Comparison of ENCODE assay signal across 8 cellular contexts in genomic region chr14:101721951-101722661, GRCh38. TPM values are rescaled to one million over a fixed set of nuclear protein-coding genes. Genes with fewer than 3 reads are reported as not detected.
DNase-seq lines count a peak whose midpoint lies in the region; ATAC-seq, FAIRE-seq and TF ChIP-seq lines count a peak whose summit lies in the region.

No MANE protein-coding gene starts in this region.

- H3K27me3 Mint-ChIP-seq in CD14-positive monocyte (ENCODE audit: low read depth in 3 of 3), result peaks cover 34 to 47% (median 38%) of the 10 kb centered on the region in 3 donors
- no peaks in the 10 kb centered on the region for H3K27me3 Mint-ChIP-seq in Caco-2 (ENCODE audit: insufficient read depth, unreplicated experiment)

- H3K4me1 ChIP-seq in H1 (replicated peaks in 1 of 4; ENCODE audit: control insufficient read depth in 3 of 4, insufficient read depth in 4 of 4, low read length in 3 of 4) (peaks cover 2 to 9% (median 7%) of the 10 kb centered on the region in 4 experiments; a peak in 5 of 7 replicates), parathyroid adenoma (no peaks in the 10 kb centered on the region), trophoblast cell (ENCODE audit: control insufficient read depth in 1 of 2, insufficient read depth in 2 of 2, low read length in 2 of 2) (no peaks in the 10 kb centered on the region), Caco-2 (no peaks in the 10 kb centered on the region)

- H2AK5ac ChIP-seq in H1 (ENCODE audit: low read depth, low read length) (0 out of 2 replicates have a peak overlapping the region, but pooled peaks have one; percentile 13), trophoblast cell (ENCODE audit: low read length) (no peak overlapping the region)

- H2BK12ac ChIP-seq in H1 (ENCODE audit: low read depth, low read length), result peak overlapping the region; percentile 94; the same call in 1 of the 2 replicates
- H2BK12ac ChIP-seq in trophoblast cell (ENCODE audit: low read length), result no peak overlapping the region

- POLR2A ChIA-PET in H1 (lab: Charles Lee; ENCODE audit: partially characterized antibody), result interaction anchor here (0.8 to 1.0 kb wide), 2 partner anchors 12 to 88 kb away, joined by 3 read pairs; no protein-coding TSS in a partner anchor
- POLR2A ChIA-PET in Caco-2 (lab: Charles Lee), result no interaction called here

- no peak overlapping the region for H4K8ac ChIP-seq in H1 (ENCODE audit: extremely low read depth, insufficient read depth, low read length)
- H4K8ac ChIP-seq in trophoblast cell (ENCODE audit: low read depth, low read length), result no peak overlapping the region

- CTCF ChIA-PET in H1 (lab: Charles Lee; ENCODE audit: partially characterized antibody) (interaction anchor here (0.6 to 1.6 kb wide), 2 partner anchors 42 to 49 kb away, joined by 3 to 4 read pairs; no protein-coding TSS in a partner anchor), Caco-2 (lab: Charles Lee) (no interaction called here)

- H3K4me2 ChIP-seq in H1 (ENCODE audit: insufficient read depth in 1 of 2, low read depth in 2 of 2, low read length in 2 of 2), result peak overlapping the region in 1 of 2 experiments; percentile 34; a peak in 1 of 4 replicates
- H3K4me2 ChIP-seq in parathyroid adenoma (ENCODE audit: low read length), result no peak overlapping the region
- no peak overlapping the region for H3K4me2 ChIP-seq in trophoblast cell (ENCODE audit: low read length)

- no peak for TF ChIP-seq POLR2A in H1 (IDR thresholded peaks at IDR 0.05; ENCODE audit: control extremely low read depth in 1 of 2, low read depth in 2 of 2, low read length in 2 of 2)

- H2BK120ac ChIP-seq in H1 (replicated peaks; ENCODE audit: low read depth, low read length) (no peak overlapping the region), trophoblast cell (ENCODE audit: insufficient read depth, low read length, poor library complexity) (no peak overlapping the region)

- H3K4me3 Mint-ChIP-seq in CD14-positive monocyte, result peak overlapping the region; percentile 55 to 84
- H3K4me3 Mint-ChIP-seq in Caco-2 (ENCODE audit: unreplicated experiment), result no peak overlapping the region

- H3K36me3 ChIP-seq in H1 (ENCODE audit: control insufficient read depth in 2 of 4, insufficient read depth in 4 of 4, low read length in 3 of 4) (no peaks in the 10 kb centered on the region), parathyroid adenoma (ENCODE audit: control insufficient read depth, insufficient read depth, low read length) (no peaks in the 10 kb centered on the region), trophoblast cell (ENCODE audit: control insufficient read depth in 1 of 2, insufficient read depth in 2 of 2, low read length in 2 of 2) (no peaks in the 10 kb centered on the region), Caco-2 (ENCODE audit: control insufficient read depth, insufficient read depth, low read length) (no peaks in the 10 kb centered on the region)

- no peak overlapping the region for H3K4me3 ChIP-seq in H1 (ENCODE audit: extremely low read depth in 1 of 4, insufficient read depth in 2 of 4, low read depth in 3 of 4, low read length in 4 of 4)
- no peak overlapping the region for H3K4me3 ChIP-seq in parathyroid adenoma (ENCODE audit: low read depth, low read length)
- no peak overlapping the region for H3K4me3 ChIP-seq in trophoblast cell (ENCODE audit: low read depth, low read length)
- H3K4me3 ChIP-seq in Caco-2 (ENCODE audit: low read depth, low read length), result no peak overlapping the region

- H3K4ac ChIP-seq in H1 (replicated peaks; ENCODE audit: insufficient read length, low read depth, low read length) (peak overlapping the region; percentile 77), trophoblast cell (ENCODE audit: low read depth, low read length) (no peak overlapping the region)

- no peak overlapping the region for H2BK20ac ChIP-seq in H1 (ENCODE audit: low read length)

- no peak for TF ChIP-seq EP300 in H1 (IDR thresholded peaks at IDR 0.05; ENCODE audit: borderline replicate concordance in 1 of 2, low read depth in 2 of 2, low read length in 2 of 2)

- H3K79me1 ChIP-seq in H1 (ENCODE audit: low read depth, low read length), result peaks cover 2% of the 10 kb centered on the region; the same call in 1 of the 2 replicates
- no peaks in the 10 kb centered on the region for H3K79me1 ChIP-seq in trophoblast cell (ENCODE audit: low read length)

- H3K36me3 Mint-ChIP-seq in CD14-positive monocyte, result peaks cover 0 to 1% of the 10 kb centered on the region in 2 donors
- H3K36me3 Mint-ChIP-seq in Caco-2 (ENCODE audit: insufficient read depth, unreplicated experiment), result no peaks in the 10 kb centered on the region

- FAIRE-seq in HTR-8/SVneo (lab: Jason Lieb, UNC) (peak; percentile 79), H1 (lab: Jason Lieb, UNC) (no peak)

- H3K79me2 ChIP-seq in H1 (ENCODE audit: control insufficient read depth in 1 of 2, insufficient read depth in 2 of 2, low read length in 2 of 2) (no peaks in the 10 kb centered on the region), parathyroid adenoma (no peaks in the 10 kb centered on the region), trophoblast cell (ENCODE audit: control insufficient read depth, insufficient read depth, low read length, poor library complexity) (no peaks in the 10 kb centered on the region)

- no peak overlapping the region for H3K27ac ChIP-seq in H1 (ENCODE audit: low read depth, low read length)
- peak overlapping the region; percentile 44 for H3K27ac ChIP-seq in parathyroid adenoma
- H3K27ac ChIP-seq in trophoblast cell (ENCODE audit: low read depth, low read length), result no peak overlapping the region

- peak overlapping the region; percentile 32; the same call in 1 of the 2 replicates for H3K18ac ChIP-seq in H1 (ENCODE audit: extremely low read depth, low read length)
- no peak overlapping the region for H3K18ac ChIP-seq in trophoblast cell (ENCODE audit: low read length)

- TF ChIP-seq CTCF in CD14-positive monocyte (IDR thresholded peaks at IDR 0.05) (no peak), H1 (IDR thresholded peaks at IDR 0.05; ENCODE audit: control extremely low read depth in 1 of 3, insufficient read depth in 1 of 3, low read depth in 1 of 3, low read length in 3 of 3) (no peak), parathyroid adenoma (IDR thresholded peaks at IDR 0.05) (no peak), Caco-2 (IDR thresholded peaks at IDR 0.05; ENCODE audit: insufficient read depth in 1 of 2, low read depth in 1 of 2, low read length in 1 of 2, severe bottlenecking in 1 of 2, unreplicated experiment in 1 of 2) (no peak)

- no peak overlapping the region for H3K56ac ChIP-seq in H1 (replicated peaks; ENCODE audit: insufficient read length, low read depth, low read length)

- H3K23ac ChIP-seq in H1 (ENCODE audit: insufficient read length), result no peak overlapping the region
- H3K23ac ChIP-seq in trophoblast cell (ENCODE audit: low read length), result no peak overlapping the region

- H3K9ac ChIP-seq in H1 (replicated peaks in 1 of 4; ENCODE audit: extremely low read depth in 1 of 4, low read depth in 3 of 4, low read length in 3 of 4) (no peak overlapping the region), parathyroid adenoma (no peak overlapping the region), trophoblast cell (ENCODE audit: low read length) (no peak overlapping the region)

- H3K27ac Mint-ChIP-seq in CD14-positive monocyte (peak overlapping the region; percentile 62 to 91 (median 90)), Caco-2 (ENCODE audit: unreplicated experiment) (no peak overlapping the region)

- peaks cover 0 to 11% (median 4%) of the 10 kb centered on the region in 7 donors for H3K9me3 Mint-ChIP-seq in CD14-positive monocyte
- H3K9me3 Mint-ChIP-seq in Caco-2 (ENCODE audit: unreplicated experiment), result peaks cover 5% of the 10 kb centered on the region

- intact Hi-C loops in CD14-positive monocyte (cut with micrococcal nuclease) (no loop called here), Caco-2 (cut with micrococcal nuclease; ENCODE audit: unreplicated experiment) (no loop called here)

- peak overlapping the region; percentile 72 for H4K91ac ChIP-seq in H1 (replicated peaks; ENCODE audit: insufficient read length, low read length)
- no peak overlapping the region for H4K91ac ChIP-seq in trophoblast cell (ENCODE audit: low read depth, low read length)

- H2AFZ ChIP-seq in H1 (ENCODE audit: low read length) (peak overlapping the region; percentile 78), parathyroid adenoma (no peak overlapping the region), trophoblast cell (ENCODE audit: insufficient read depth, low read length, poor library complexity) (no peak overlapping the region)

- peaks cover 39% of the 10 kb centered on the region for H3K4me1 Mint-ChIP-seq in CD14-positive monocyte
- no peaks in the 10 kb centered on the region for H3K4me1 Mint-ChIP-seq in Caco-2 (ENCODE audit: low read depth, unreplicated experiment)

- H4K12ac ChIP-seq in trophoblast cell (ENCODE audit: low read depth, low read length), result no peak overlapping the region

- no peak for TF ChIP-seq RAD21 in H1 (IDR thresholded peaks at IDR 0.05 in 1 of 2, conservative IDR thresholded peaks at IDR 0.05 in 1 of 2; ENCODE audit: low read depth in 2 of 2, low read length in 2 of 2)

- peak overlapping the region; percentile 73; the same call in 1 of the 2 replicates for H2BK5ac ChIP-seq in H1 (ENCODE audit: low read depth, low read length)
- no peak overlapping the region for H2BK5ac ChIP-seq in trophoblast cell (ENCODE audit: low read depth, low read length, poor library complexity)

- H3K23me2 ChIP-seq in H1 (ENCODE audit: low read depth, low read length), result no peaks in the 10 kb centered on the region

- no peaks in the 10 kb centered on the region for H4K20me1 ChIP-seq in H1 (replicated peaks in 1 of 2; ENCODE audit: control insufficient read depth in 1 of 2, insufficient read depth in 2 of 2, low read length in 2 of 2)

- 67% methylated on average over 21 of the region's 21 CpGs; no CpG with 5 or more reads in 1 of the 2 experiments for WGBS in H1 (ENCODE audit: extremely low coverage in 1 of 2, insufficient coverage in 1 of 2, insufficient read length in 1 of 2, insufficient replicate concordance in 2 of 2, low coverage in 1 of 2, low lambda C conversion rate in 2 of 2, missing lambda C conversion rate in 1 of 2), 2 experiments
- WGBS in trophoblast cell (ENCODE audit: extremely low coverage, insufficient coverage, insufficient read length), result no CpG with 5 or more reads among the region's 21 CpGs

- 0 out of 2 replicates have a peak overlapping the region, but pooled peaks have one; percentile 46 for H2BK15ac ChIP-seq in H1 (ENCODE audit: low read length)

- H4K5ac ChIP-seq in H1 (ENCODE audit: insufficient read length, low read depth, low read length), result no peak overlapping the region

- 0 out of 7 replicates have a peak, but pooled peaks cover 0 to 1% (median 0%) of the 10 kb centered on the region in 4 experiments for H3K27me3 ChIP-seq in H1 (replicated peaks in 1 of 4; ENCODE audit: control insufficient read depth in 3 of 4, extremely low read depth in 1 of 4, insufficient read depth in 3 of 4, low read length in 3 of 4)
- H3K27me3 ChIP-seq in parathyroid adenoma (ENCODE audit: control insufficient read depth, insufficient read depth, low read length), result no peaks in the 10 kb centered on the region
- no peaks in the 10 kb centered on the region for H3K27me3 ChIP-seq in trophoblast cell (ENCODE audit: insufficient read depth, low read length)
- no peaks in the 10 kb centered on the region for H3K27me3 ChIP-seq in Caco-2 (replicated peaks; ENCODE audit: control insufficient read depth, insufficient read depth, low read length)

- no peak overlapping the region for H3K14ac ChIP-seq in H1 (ENCODE audit: insufficient read length)
- H3K14ac ChIP-seq in trophoblast cell (ENCODE audit: low read length), result no peak overlapping the region

- ATAC-seq in GM21515 (IDR thresholded peaks at IDR 0.05; ENCODE audit: unreplicated experiment), result no peak

- no peaks in the 10 kb centered on the region for H3K9me3 ChIP-seq in H1 (ENCODE audit: insufficient read depth in 2 of 2, low read depth in 1 of 2, low read length in 1 of 2)
- no peaks in the 10 kb centered on the region for H3K9me3 ChIP-seq in parathyroid adenoma (ENCODE audit: control insufficient read depth, low read length)
- peaks cover 2% of the 10 kb centered on the region for H3K9me3 ChIP-seq in trophoblast cell (ENCODE audit: insufficient read depth, low read depth, low read length)
- H3K9me3 ChIP-seq in Caco-2, result no peaks in the 10 kb centered on the region

- BruUV-seq in Caco-2 (replicated peaks; lab: Mats Ljungman, UMichigan), result no TSS peak

- peak; percentile 70 for DNase-seq in CD14-positive monocyte (ENCODE audit: low spot score)
- DNase-seq in HTR-8/SVneo (ENCODE audit: insufficient read length, low spot score), result peak; percentile 85
- DNase-seq in activated CD4-positive, alpha-beta T cell treated with anti-CD3 and anti-CD28 coated beads for 4 hours, result peak; percentile 70 to 76
- DNase-seq in H1 (ENCODE audit: low read depth in 1 of 2, low spot score in 2 of 2), result no peak
- DNase-seq in trophoblast cell, result no peak
- DNase-seq in Caco-2, result no peak

RNA-seq across cellular contexts. Expression of gene PPP2R5C, which starts 39.4 kb away (rescaled TPM):
- polyA plus RNA-seq in CD14-positive monocyte (10 to 100 TPM; 61.9 to 64.0 TPM), H1 (2011; rRNA removed) (35.1 and 49.6 TPM in 2 replicates)
- 95.9 and 102 TPM in 2 replicates for total RNA-seq in H1 (2021; fragmentation: NEBNext Ultra II Directional; extraction: Animal tissue kit (Norgen Biotek cat#: 25700))
- 51.3 TPM for polyA plus RNA-seq in H1 (2011; cell fraction: cytosol; rRNA removed)
- polyA plus RNA-seq in H1 (2011; cell fraction: nucleus; rRNA removed), result 44.9 TPM
- polyA plus RNA-seq in H1 (2012, experiment 1 of 2), result 47.5 to 73.4 TPM (median 53.6 TPM) in 4 replicates
- 17.1 TPM for polyA plus RNA-seq in H1 (2012, experiment 2 of 2)
- polyA plus RNA-seq in H1 (2013, experiment 1 of 2), result 145 TPM
- 143 TPM for polyA plus RNA-seq in H1 (2013, experiment 2 of 2)
- 86.1 and 102 TPM in 2 replicates for polyA minus RNA-seq in H1 (2011; rRNA and poly(A)+ RNA removed)
- 44.5 TPM for polyA minus RNA-seq in H1 (2011; cell fraction: cytosol; rRNA and poly(A)+ RNA removed)
- 73.2 TPM for polyA minus RNA-seq in H1 (2011; cell fraction: nucleus; rRNA and poly(A)+ RNA removed)
- polyA plus RNA-seq in trophoblast cell (2013), result 136 and 143 TPM in 2 replicates
- 86.8 and 97.5 TPM in 2 replicates for total RNA-seq in Caco-2 (2022)

Comparison
In these comparisons a context has a peak if more than half of its experiments do, and no peak if none do; other contexts are left out.
1. DNase-seq: peak in CD14-positive monocyte (single experiment), HTR-8/SVneo (single experiment) and activated CD4-positive, alpha-beta T cell treated with anti-CD3 and anti-CD28 coated beads for 4 hours (2 of 2); none in H1 (0 of 2), trophoblast cell (0 of 2) and Caco-2 (0 of 2).